ENCODE assay signal across 8 cellular contexts in genomic region chr10:132942101-132942739, GRCh38. TPM values are rescaled to one million over a fixed set of nuclear protein-coding genes. Genes with fewer than 3 reads are reported as not detected.
DNase-seq lines count a peak whose midpoint lies in the region; ATAC-seq and TF ChIP-seq lines count a peak whose summit lies in the region.

CFAP46 (minus strand) TSS chr10:132942570; CDS start chr10:132942484, 86 bp downstream.

- no peaks in the 10 kb centered on the region for H3K9me3 Mint-ChIP-seq in CD4-positive, alpha-beta T cell
- H3K9me3 Mint-ChIP-seq in IgD-negative memory B cell = no peaks in the 10 kb centered on the region

- peaks cover 52% of the 10 kb centered on the region for H3K27me3 ChIP-seq in CD4-positive, alpha-beta T cell (ENCODE audit: control insufficient read depth, insufficient read depth, low read length)
- H3K27me3 ChIP-seq in skeletal muscle tissue (ENCODE audit: control insufficient read depth in 3 of 3, insufficient read depth in 3 of 3, low read length in 3 of 3) = peaks cover 40 to 73% (median 66%) of the 10 kb centered on the region in 3 donors

- H3K4me1 Mint-ChIP-seq in CD4-positive, alpha-beta T cell (ENCODE audit: low read depth) = peaks cover 4% of the 10 kb centered on the region
- peaks cover 4 to 12% (median 8%) of the 10 kb centered on the region in 3 donors for H3K4me1 Mint-ChIP-seq in IgD-negative memory B cell

- CTCF ChIA-PET in CD4-positive, alpha-beta T cell (lab: Charles Lee) = no interaction called here
- CTCF ChIA-PET in HEK293T (lab: Yijun Ruan, JAX) = no interaction called here

- POLR2A ChIA-PET in CD4-positive, alpha-beta T cell (lab: Charles Lee) = no interaction called here
- POLR2A ChIA-PET in HEK293T (lab: Yijun Ruan, JAX) = no interaction called here

- H3K4me3 Mint-ChIP-seq in CD4-positive, alpha-beta T cell = peak within 1 kb of the TSS; percentile 73
- peak within 1 kb of the TSS; percentile 21 to 86 (median 64) for H3K4me3 Mint-ChIP-seq in IgD-negative memory B cell

- peaks cover 62% of the 10 kb centered on the region for H3K27me3 Mint-ChIP-seq in CD4-positive, alpha-beta T cell
- H3K27me3 Mint-ChIP-seq in IgD-negative memory B cell = peaks cover 48% of the 10 kb centered on the region

- H3K9me3 ChIP-seq in CD4-positive, alpha-beta T cell (ENCODE audit: control insufficient read depth, low read length) = no peaks in the 10 kb centered on the region
- H3K9me3 ChIP-seq in skeletal muscle tissue (ENCODE audit: control insufficient read depth in 3 of 3, low read length in 3 of 3) = no peaks in the 10 kb centered on the region

- no peak within 1 kb of the TSS for H3K27ac Mint-ChIP-seq in CD4-positive, alpha-beta T cell
- peak within 1 kb of the TSS in 1 of 3 donors; percentile 73 for H3K27ac Mint-ChIP-seq in IgD-negative memory B cell

- peak in 1 of 10 experiments; percentile 4 for DNase-seq in CD4-positive, alpha-beta T cell
- DNase-seq in cardiac fibroblast (ENCODE audit: low read depth in 2 of 2) (peak; percentile 42 to 65), iris pigment epithelial cell (ENCODE audit: low read depth) (peak; percentile 59), HEK293T (ENCODE audit: extremely low spot score) (no peak)
- no peak for DNase-seq in activated CD4-positive, CD25-positive, alpha-beta regulatory T cell (lab: John Stamatoyannopoulos, UW)

- H3K9ac ChIP-seq in skeletal muscle tissue (ENCODE audit: low read depth in 1 of 3, low read length in 3 of 3) = no peak within 1 kb of the TSS

- ATAC-seq in CD4-positive, alpha-beta T cell (ENCODE audit: poor library complexity) = no peak
- no peak for ATAC-seq in HG03095 (IDR thresholded peaks at IDR 0.05; ENCODE audit: unreplicated experiment)

- no peak within 1 kb of the TSS for H3K27ac ChIP-seq in CD4-positive, alpha-beta T cell (ENCODE audit: low read depth, low read length)
- no peak within 1 kb of the TSS for H3K27ac ChIP-seq in skeletal muscle tissue (ENCODE audit: low read depth, low read length)

- peaks cover 0 to 6% (median 5%) of the 10 kb centered on the region in 3 donors for H3K4me1 ChIP-seq in skeletal muscle tissue (ENCODE audit: control insufficient read depth in 3 of 3, insufficient read depth in 3 of 3, low read length in 3 of 3)

- H3K4me3 ChIP-seq in cardiac fibroblast (replicated peaks in 1 of 2; ENCODE audit: low read depth in 2 of 2, low read length in 2 of 2) (peak within 1 kb of the TSS; percentile 42 to 52), skeletal muscle tissue (ENCODE audit: low read length in 3 of 3) (peak within 1 kb of the TSS in 2 of 3 donors; percentile 45 to 52)

- H3K36me3 ChIP-seq in skeletal muscle tissue (ENCODE audit: control insufficient read depth in 3 of 3, insufficient read depth in 3 of 3, low read length in 3 of 3) = no peaks in the 10 kb centered on the region

- TF ChIP-seq CTCF in CD4-positive, alpha-beta T cell (IDR thresholded peaks at IDR 0.05) = no peak
- TF ChIP-seq CTCF in cardiac fibroblast (IDR thresholded peaks at IDR 0.05; ENCODE audit: low read depth, low read length) = no peak

- H3K36me3 Mint-ChIP-seq in CD4-positive, alpha-beta T cell (ENCODE audit: low read depth) = no peaks in the 10 kb centered on the region
- H3K36me3 Mint-ChIP-seq in IgD-negative memory B cell = no peaks in the 10 kb centered on the region

- intact Hi-C loops in CD4-positive, alpha-beta T cell (cut with DNase I, micrococcal nuclease) = no loop called here

TF ChIP-seq in HEK293T, 16 proteins besides CTCF, POLR2A, EP300 and RAD21:
- TF ChIP-seq HDGF (IDR thresholded peaks at IDR 0.05; ENCODE audit: borderline replicate concordance) (no peak), ELF4 (IDR thresholded peaks at IDR 0.05) (no peak), NFRKB (IDR thresholded peaks at IDR 0.05) (no peak), SUZ12 (IDR thresholded peaks at IDR 0.05) (no peak), FOXA1 (IDR thresholded peaks at IDR 0.05) (no peak), FOXM1 (IDR thresholded peaks at IDR 0.05; ENCODE audit: borderline replicate concordance) (no peak), BHLHE40 (IDR thresholded peaks at IDR 0.05; ENCODE audit: borderline replicate concordance) (no peak), TARDBP (IDR thresholded peaks at IDR 0.05) (no peak), SP1 (IDR thresholded peaks at IDR 0.05) (no peak), FOXK2 (IDR thresholded peaks at IDR 0.05) (no peak), ARNT (IDR thresholded peaks at IDR 0.05) (no peak), L3MBTL2 (conservative IDR thresholded peaks at IDR 0.05) (no peak), ZNF384 (IDR thresholded peaks at IDR 0.05) (no peak), PKNOX1 (IDR thresholded peaks at IDR 0.05) (no peak)

RNA-seq across cellular contexts. Expression of gene CFAP46, which starts in this region (rescaled TPM):
- not detected for total RNA-seq in CD4-positive, alpha-beta T cell
- not detected for polyA plus RNA-seq in IgD-negative memory B cell
- total RNA-seq in skeletal muscle tissue = not detected

Comparison
In these comparisons a context has a peak if more than half of its experiments do, and no peak if none do; other contexts are left out.
1. DNase-seq: peak in cardiac fibroblast (2 of 2) and iris pigment epithelial cell (single experiment); none in HEK293T (single experiment) and activated CD4-positive, CD25-positive, alpha-beta regulatory T cell (0 of 4).